Comparison of ENCODE assay signal across 14 cellular contexts in genomic region chr13:100128373-100128772, GRCh38. TPM values are rescaled to one million over a fixed set of nuclear protein-coding genes. Genes with fewer than 3 reads are reported as not detected.
DNase-seq lines count a peak whose midpoint lies in the region; ATAC-seq, FAIRE-seq and TF ChIP-seq lines count a peak whose summit lies in the region.
"Had no signal": no experiment of that assay in that cellular context is flagged by ENCODE, and none has a peak within 500 bp of the region (broad histone marks: within the 10 kb centered on the region; RNA-seq: fewer than 3 reads in every experiment).

No MANE protein-coding gene starts in this region.

- H3K4me3 Mint-ChIP-seq in astrocyte (ENCODE audit: unreplicated experiment) (no peak overlapping the region), CD14-positive monocyte (no peak overlapping the region)
- H3K4me3 Mint-ChIP-seq: activated CD4-positive, alpha-beta T cell treated with anti-CD3 and anti-CD28 coated beads, Interleukin-2, amount 10 ng/mL, durations not matched to agents 7 days and 5 days; nephron had no signal

- dilution Hi-C loops in IMR-90 (cut with HindIII; ENCODE audit: low sequenced_read_pairs, unreplicated experiment) = no loop called here

- H2BK120ac ChIP-seq in IMR-90 (ENCODE audit: low read depth, low read length) = no peak overlapping the region

- H2AFZ ChIP-seq in IMR-90 (replicated peaks; ENCODE audit: low read length, poor library complexity) (no peak overlapping the region), astrocyte (ENCODE audit: low read depth, low read length) (no peak overlapping the region)

- H3K27me3 ChIP-seq in IMR-90 (ENCODE audit: control insufficient read depth, insufficient read depth, low read length) = no peaks in the 10 kb centered on the region
- H3K27me3 ChIP-seq in astrocyte (ENCODE audit: insufficient read depth, low read length) = no peaks in the 10 kb centered on the region
- H3K27me3 ChIP-seq in suprapubic skin = no peaks in the 10 kb centered on the region

- H4K20me1 ChIP-seq in IMR-90 (ENCODE audit: insufficient read depth, low read length) (peaks cover 10% of the 10 kb centered on the region; the same call in 1 of the 2 replicates), astrocyte (ENCODE audit: insufficient read depth, low read length) (no peaks in the 10 kb centered on the region)

- intact Hi-C loops in IMR-90 (cut with micrococcal nuclease) = no loop called here
- intact Hi-C loops in mucosa of descending colon (cut with DNase I, micrococcal nuclease) = no loop called here
- intact Hi-C loops in CD14-positive monocyte (cut with micrococcal nuclease) = no loop called here

- FAIRE-seq in astrocyte (lab: Jason Lieb, UNC) = no peak
- FAIRE-seq: G401.6 had no signal

- peak; percentile 36 for DNase-seq in activated CD4-positive, alpha-beta T cell treated with anti-CD3 and anti-CD28 coated beads for 48 hours
- no peak for DNase-seq in activated CD4-positive, alpha-beta T cell treated with anti-CD3 and anti-CD28 coated beads, Interleukin-2, amount 50 U/mL, for 4 hours
- peak; percentile 92 for DNase-seq in IMR-90
- peak; percentile 93 for DNase-seq in astrocyte (ENCODE audit: low read depth)
- no peak for DNase-seq in mucosa of descending colon
- DNase-seq in CD14-positive monocyte (ENCODE audit: low spot score) = no peak
- DNase-seq in COR-L47 (lab: John Stamatoyannopoulos, UW) = no peak
- no peak for DNase-seq in suprapubic skin (ENCODE audit: low spot score in 2 of 2)
- DNase-seq: activated CD4-positive, alpha-beta T cell treated with anti-CD3 and anti-CD28 coated beads, Interleukin-2, amount 10 ng/mL, durations not matched to agents 7 days and 5 days; amniotic stem cell; NCI-H510A treated with DMSO at 0.1 percent for 48 hours; stimulated activated naive CD4-positive, alpha-beta T cell had no signal

- in situ Hi-C loops in IMR-90 (cut with MboI; ENCODE audit: low sequenced_read_pairs) = no loop called here

- no peak for TF ChIP-seq EP300 in suprapubic skin (IDR thresholded peaks at IDR 0.05)

- peaks cover 43% of the 10 kb centered on the region for H3K4me1 Mint-ChIP-seq in astrocyte (ENCODE audit: low read depth, unreplicated experiment)
- peaks cover 24% of the 10 kb centered on the region for H3K4me1 Mint-ChIP-seq in CD14-positive monocyte
- H3K4me1 Mint-ChIP-seq: nephron had no signal

- BruUV-seq in IMR-90 (replicated peaks; lab: Mats Ljungman, UMichigan) = no TSS peak

- no peak overlapping the region for H2BK20ac ChIP-seq in IMR-90 (ENCODE audit: low read depth, low read length)

- no peak overlapping the region for H4K5ac ChIP-seq in IMR-90 (ENCODE audit: low read depth, low read length)

- no peak overlapping the region for H3K56ac ChIP-seq in IMR-90 (ENCODE audit: extremely low read depth, insufficient read depth, low read length)

- WGBS in IMR-90 (ENCODE audit: extremely low coverage in 2 of 2, insufficient read length in 1 of 2), 2 experiments = no CpG with 5 or more reads among the region's 3 CpGs
- 90% methylated on average over 3 of the region's 3 CpGs for WGBS in suprapubic skin

- TF ChIP-seq POLR2A in IMR-90 (IDR thresholded peaks at IDR 0.05; ENCODE audit: low read depth, low read length) = no peak
- TF ChIP-seq POLR2A in suprapubic skin (IDR thresholded peaks at IDR 0.05) = no peak

- H3K23ac ChIP-seq in IMR-90 (ENCODE audit: low read depth, low read length) = no peak overlapping the region

- H3K27me3 Mint-ChIP-seq in astrocyte (ENCODE audit: low read depth, unreplicated experiment) (no peaks in the 10 kb centered on the region), CD14-positive monocyte (ENCODE audit: low read depth in 3 of 3) (peaks cover 0 to 1% (median 0%) of the 10 kb centered on the region in 3 donors)
- H3K27me3 Mint-ChIP-seq: activated CD4-positive, alpha-beta T cell treated with anti-CD3 and anti-CD28 coated beads, Interleukin-2, amount 10 ng/mL, durations not matched to agents 7 days and 5 days had no signal

- no peaks in the 10 kb centered on the region for H3K79me2 ChIP-seq in astrocyte (ENCODE audit: insufficient read depth, low read length)

- H4K8ac ChIP-seq in IMR-90 (ENCODE audit: low read depth in 2 of 2, low read length in 2 of 2) = no peak overlapping the region

- no peaks in the 10 kb centered on the region for H3K36me3 ChIP-seq in IMR-90 (ENCODE audit: control insufficient read depth, insufficient read depth, low read length)
- no peaks in the 10 kb centered on the region for H3K36me3 ChIP-seq in astrocyte (ENCODE audit: insufficient read depth, low read length)
- no peaks in the 10 kb centered on the region for H3K36me3 ChIP-seq in mucosa of descending colon (ENCODE audit: low read depth)
- H3K36me3 ChIP-seq in suprapubic skin = no peaks in the 10 kb centered on the region

- H3K9me1 ChIP-seq in IMR-90 (ENCODE audit: insufficient read depth, low read length) = peaks cover 15% of the 10 kb centered on the region

- H3K4me1 ChIP-seq in IMR-90 (ENCODE audit: control insufficient read depth, insufficient read depth, low read length) = peaks cover 4% of the 10 kb centered on the region
- peaks cover 15% of the 10 kb centered on the region for H3K4me1 ChIP-seq in astrocyte (ENCODE audit: insufficient read depth, low read length)
- H3K4me1 ChIP-seq in mucosa of descending colon (ENCODE audit: low read depth) = no peaks in the 10 kb centered on the region
- H3K4me1 ChIP-seq in suprapubic skin = peaks cover 18% of the 10 kb centered on the region

- H3K14ac ChIP-seq in IMR-90 (replicated peaks; ENCODE audit: low read depth, low read length) = no peak overlapping the region

- no peak overlapping the region for H3K4ac ChIP-seq in IMR-90 (ENCODE audit: low read depth, low read length)

- no peak for TF ChIP-seq RAD21 in IMR-90 (IDR thresholded peaks at IDR 0.05; ENCODE audit: low read length)

- POLR2A ChIA-PET in IMR-90 (lab: Charles Lee; ENCODE audit: unreplicated experiment) = no interaction called here

- H2BK5ac ChIP-seq in IMR-90 (ENCODE audit: low read depth, low read length, poor library complexity, severe bottlenecking) = no peak overlapping the region

- no peak overlapping the region for H3K9ac ChIP-seq in IMR-90 (ENCODE audit: low read depth, low read length)
- H3K9ac ChIP-seq in astrocyte (ENCODE audit: low read length) = no peak overlapping the region

- H3K9me3 ChIP-seq in IMR-90 (ENCODE audit: control insufficient read depth, insufficient read depth, low read length) (no peaks in the 10 kb centered on the region), astrocyte (ENCODE audit: insufficient read depth, low read depth, low read length) (no peaks in the 10 kb centered on the region), mucosa of descending colon (no peaks in the 10 kb centered on the region), suprapubic skin (no peaks in the 10 kb centered on the region)

- H3K18ac ChIP-seq in IMR-90 (ENCODE audit: low read depth, low read length) = no peak overlapping the region

- H3K4me3 ChIP-seq in IMR-90 (ENCODE audit: insufficient read depth, low read depth, low read length) (no peak overlapping the region), astrocyte (ENCODE audit: insufficient read depth, low read depth, low read length) (no peak overlapping the region), mucosa of descending colon (no peak overlapping the region), suprapubic skin (no peak overlapping the region)

- H3K4me2 ChIP-seq in IMR-90 (ENCODE audit: low read depth, low read length) (no peak overlapping the region), astrocyte (ENCODE audit: low read length) (no peak overlapping the region)

- H3K27ac Mint-ChIP-seq in astrocyte (ENCODE audit: unreplicated experiment) (peak overlapping the region; percentile 90), CD14-positive monocyte (peak overlapping the region in 2 of 7 donors; percentile 71 to 74)
- H3K27ac Mint-ChIP-seq: activated CD4-positive, alpha-beta T cell treated with anti-CD3 and anti-CD28 coated beads, Interleukin-2, amount 10 ng/mL, durations not matched to agents 7 days and 5 days had no signal

- H2AK9ac ChIP-seq in IMR-90 (replicated peaks; ENCODE audit: low read depth, low read length, poor library complexity) = no peak overlapping the region

- no peak overlapping the region for H2BK15ac ChIP-seq in IMR-90 (ENCODE audit: low read depth, low read length)

- H3K79me1 ChIP-seq in IMR-90 (ENCODE audit: low read depth in 1 of 2, low read length in 2 of 2) = peaks cover 2 to 20% of the 10 kb centered on the region in 2 experiments; a peak in 3 of 4 replicates

- ATAC-seq in IMR-90 (ENCODE audit: low read depth) (peak; percentile 87), mucosa of descending colon (peak; percentile 23)

- CTCF ChIA-PET in IMR-90 (lab: Yijun Ruan, JAX) = interaction anchor here (0.5 to 0.7 kb wide), 2 partner anchors 76 to 1235 kb away, joined by 3 to 4 read pairs; no protein-coding TSS in a partner anchor

- H3K27ac ChIP-seq in IMR-90 (ENCODE audit: insufficient read depth, low read length) = no peak overlapping the region
- peak overlapping the region; percentile 34 for H3K27ac ChIP-seq in astrocyte (ENCODE audit: low read depth, low read length)
- no peak overlapping the region for H3K27ac ChIP-seq in suprapubic skin

- H3K36me3 Mint-ChIP-seq in astrocyte (ENCODE audit: low read depth, unreplicated experiment) (no peaks in the 10 kb centered on the region), CD14-positive monocyte (peaks cover 3 to 6% of the 10 kb centered on the region in 2 donors)

- TF ChIP-seq CTCF in IMR-90 (conservative IDR thresholded peaks at IDR 0.05; ENCODE audit: low read depth, low read length) = no peak
- no peak for TF ChIP-seq CTCF in astrocyte (IDR thresholded peaks at IDR 0.05; ENCODE audit: insufficient read depth, low read depth, low read length)
- TF ChIP-seq CTCF in mucosa of descending colon (IDR thresholded peaks at IDR 0.05) = no peak
- TF ChIP-seq CTCF in CD14-positive monocyte (IDR thresholded peaks at IDR 0.05) = no peak
- TF ChIP-seq CTCF in suprapubic skin (IDR thresholded peaks at IDR 0.05) = no peak

- H2AK5ac ChIP-seq in IMR-90 (ENCODE audit: low read depth, low read length) = no peak overlapping the region

- H4K91ac ChIP-seq in IMR-90 (ENCODE audit: insufficient read depth, low read depth, low read length) = no peak overlapping the region

- no peaks in the 10 kb centered on the region for H3K9me3 Mint-ChIP-seq in astrocyte (ENCODE audit: unreplicated experiment)
- peaks cover 0 to 3% (median 0%) of the 10 kb centered on the region in 7 donors for H3K9me3 Mint-ChIP-seq in CD14-positive monocyte
- H3K9me3 Mint-ChIP-seq: nephron had no signal

TF ChIP-seq in IMR-90, 13 proteins besides CTCF, POLR2A, EP300 and RAD21 (continues in another document):
- TF ChIP-seq FOS (IDR thresholded peaks at IDR 0.05; ENCODE audit: low read depth, low read length) (peak; percentile 89), MXI1 (IDR thresholded peaks at IDR 0.05; ENCODE audit: borderline replicate concordance, low read depth, low read length) (0 out of 2 replicates have a peak, but pooled peaks have one; percentile 22)

RNA-seq across cellular contexts. Expression of gene PCCA, which starts 39.5 kb away (rescaled TPM):
- total RNA-seq in IMR-90 (2012; rRNA removed) = 22.8 and 24.0 TPM in 2 replicates
- 5.6 and 7.6 TPM in 2 replicates for polyA plus RNA-seq in IMR-90 (2012; rRNA removed)
- polyA plus RNA-seq in IMR-90 (2012; cell fraction: cytosol; rRNA removed) = 1.8 and 6.0 TPM in 2 replicates
- 2.3 and 13.9 TPM in 2 replicates for polyA plus RNA-seq in IMR-90 (2012; cell fraction: nucleus; rRNA removed; ENCODE audit: low replicate concordance)
- total RNA-seq in astrocyte = 11.3 and 13.9 TPM in 2 replicates
- 10 to 100 TPM; 55.7 to 98.6 (median 70.5) TPM for total RNA-seq in mucosa of descending colon
- polyA plus RNA-seq in CD14-positive monocyte = 10 to 100 TPM; 11.9 to 13.5 TPM
- 10 to 100 TPM; 21.2 to 40.9 (median 31.6) TPM for total RNA-seq in suprapubic skin

Comparison
In these comparisons a context has a peak if more than half of its experiments do, and no peak if none do; other contexts are left out.
1. DNase-seq: peak in activated CD4-positive, alpha-beta T cell treated with anti-CD3 and anti-CD28 coated beads for 48 hours (single experiment), IMR-90 (single experiment) and astrocyte (single experiment); none in activated CD4-positive, alpha-beta T cell treated with anti-CD3 and anti-CD28 coated beads, Interleukin-2, amount 50 U/mL, for 4 hours (0 of 2), mucosa of descending colon (0 of 3), CD14-positive monocyte (single experiment), COR-L47 (single experiment) and suprapubic skin (0 of 2).